ENCODE assay signal across 8 cellular contexts in genomic region chr11:86138958-86139357, GRCh38.
DNase-seq lines count a peak whose midpoint lies in the region; ATAC-seq lines count a peak whose summit lies in the region.

No MANE protein-coding gene starts in this region.

- ATAC-seq in GM19035 (IDR thresholded peaks at IDR 0.05; ENCODE audit: unreplicated experiment) (peak; percentile 85), HG03135 (IDR thresholded peaks at IDR 0.05; ENCODE audit: unreplicated experiment) (peak; percentile 58)

- H3K4me3 ChIP-seq in BLaER1 (no peak overlapping the region), skin epidermis (no peak overlapping the region)

- no peaks in the 10 kb centered on the region for H3K27me3 ChIP-seq in BLaER1

- no peak overlapping the region for H3K9ac ChIP-seq in BLaER1

- DNase-seq in UCSD-AML1 (lab: John Stamatoyannopoulos, UW; ENCODE audit: unreplicated experiment) (peak; percentile 19), COR-L47 (lab: John Stamatoyannopoulos, UW) (no peak), NCI-H510A treated with DMSO at 0.1 percent for 48 hours (lab: John Stamatoyannopoulos, UW) (no peak), retina (no peak)

- H3K4me2 ChIP-seq in BLaER1 = peak overlapping the region; percentile 23

- no peaks in the 10 kb centered on the region for H3K36me3 ChIP-seq in BLaER1

- H4K20me1 ChIP-seq in BLaER1 = no peaks in the 10 kb centered on the region

- peaks cover 7% of the 10 kb centered on the region; the same call in 1 of the 2 replicates for H3K4me1 ChIP-seq in BLaER1

- H3K9me3 ChIP-seq in BLaER1 = no peaks in the 10 kb centered on the region

- H3K27ac ChIP-seq in BLaER1 (no peak overlapping the region), skin epidermis (peak overlapping the region in 14 of 21 experiments; percentile 3 to 87 (median 64))
